In the genomic region with DNA sequence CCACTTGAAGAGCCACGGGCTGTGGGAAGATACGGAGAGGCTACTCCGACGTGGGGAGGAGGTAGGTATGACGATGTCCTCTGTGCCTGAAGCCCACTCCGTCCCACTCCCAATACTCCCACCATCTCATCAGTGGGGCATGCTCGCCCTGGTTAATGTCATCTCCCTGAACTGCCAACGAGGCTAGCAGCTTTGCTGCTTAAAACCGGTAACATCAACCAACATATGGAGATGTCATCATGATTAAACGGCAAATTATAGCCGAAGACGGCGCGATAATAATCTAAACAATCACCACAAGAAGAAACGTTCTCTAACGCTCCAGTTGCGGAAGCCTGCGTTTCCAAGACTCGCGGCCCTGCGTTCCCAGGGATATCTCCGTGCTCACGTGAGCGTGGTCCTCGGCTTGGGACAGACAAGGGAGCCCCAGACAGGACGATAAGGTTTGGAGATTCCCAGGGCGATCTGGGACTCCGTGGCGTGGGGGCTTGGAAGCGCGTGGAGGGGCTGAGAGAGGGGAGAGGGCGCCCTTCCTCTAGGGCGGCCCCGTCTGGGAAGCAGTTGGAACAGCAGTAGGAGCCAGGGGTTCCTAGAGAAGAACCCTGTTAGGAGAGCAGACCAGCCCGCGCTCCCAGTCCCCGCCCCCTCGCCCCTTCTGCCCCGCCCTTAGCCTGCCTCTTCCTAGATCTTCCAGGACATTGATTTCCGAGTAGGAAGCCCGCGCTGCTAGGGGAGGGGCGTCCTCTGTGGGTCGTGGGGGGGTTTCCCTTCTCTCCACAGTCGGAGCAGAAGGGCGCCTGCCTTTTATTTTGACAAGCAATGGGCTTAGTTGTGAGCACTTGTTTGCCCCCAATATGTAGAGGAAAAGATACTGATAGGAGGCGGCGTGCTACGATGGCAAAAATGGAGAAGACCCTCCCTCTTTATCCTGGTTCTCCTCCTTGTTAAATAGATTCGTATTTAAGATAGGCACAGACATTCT, we compare ENCODE assay signal across 1 cellular context.
TF ChIP-seq lines count a peak whose summit lies in the region.

No MANE protein-coding gene starts in this region.

TF ChIP-seq in HepG2, 621 proteins besides CTCF, POLR2A, EP300 and RAD21 (continued from another document):
- TF ChIP-seq, protein P1, sequence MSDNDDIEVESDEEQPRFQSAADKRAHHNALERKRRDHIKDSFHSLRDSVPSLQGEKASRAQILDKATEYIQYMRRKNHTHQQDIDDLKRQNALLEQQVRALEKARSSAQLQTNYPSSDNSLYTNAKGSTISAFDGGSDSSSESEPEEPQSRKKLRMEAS (IDR thresholded peaks at IDR 0.05) = 0 out of 2 replicates have a peak, but pooled peaks have one; percentile 7
- no peak for TF ChIP-seq ZNF30 (CRISPR knock-in tag; IDR thresholded peaks at IDR 0.05)
- TF ChIP-seq NBN (conservative IDR thresholded peaks at IDR 0.05) = no peak
- TF ChIP-seq, protein P2, sequence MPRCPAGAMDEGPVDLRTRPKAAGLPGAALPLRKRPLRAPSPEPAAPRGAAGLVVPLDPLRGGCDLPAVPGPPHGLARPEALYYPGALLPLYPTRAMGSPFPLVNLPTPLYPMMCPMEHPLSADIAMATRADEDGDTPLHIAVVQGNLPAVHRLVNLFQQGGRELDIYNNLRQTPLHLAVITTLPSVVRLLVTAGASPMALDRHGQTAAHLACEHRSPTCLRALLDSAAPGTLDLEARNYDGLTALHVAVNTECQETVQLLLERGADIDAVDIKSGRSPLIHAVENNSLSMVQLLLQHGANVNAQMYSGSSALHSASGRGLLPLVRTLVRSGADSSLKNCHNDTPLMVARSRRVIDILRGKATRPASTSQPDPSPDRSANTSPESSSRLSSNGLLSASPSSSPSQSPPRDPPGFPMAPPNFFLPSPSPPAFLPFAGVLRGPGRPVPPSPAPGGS (CRISPR knock-in tag; IDR thresholded peaks at IDR 0.05) = 0 out of 2 replicates have a peak, but pooled peaks have one; percentile 22
- TF ChIP-seq, protein P3, sequence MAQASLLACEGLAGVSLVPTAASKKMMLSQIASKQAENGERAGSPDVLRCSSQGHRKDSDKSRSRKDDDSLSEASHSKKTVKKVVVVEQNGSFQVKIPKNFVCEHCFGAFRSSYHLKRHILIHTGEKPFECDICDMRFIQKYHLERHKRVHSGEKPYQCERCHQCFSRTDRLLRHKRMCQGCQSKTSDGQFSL (CRISPR knock-in tag; IDR thresholded peaks at IDR 0.05) = peak; percentile 29; the same call in 1 of the 2 replicates
- 0 out of 2 replicates have a peak, but pooled peaks have one; percentile 2 for TF ChIP-seq HOXA3 (CRISPR knock-in tag; IDR thresholded peaks at IDR 0.05)
- TF ChIP-seq HNRNPL (IDR thresholded peaks at IDR 0.05; ENCODE audit: low read depth, low read length) = no peak
- TF ChIP-seq AHR (CRISPR knock-in tag; IDR thresholded peaks at IDR 0.05) = no peak
- TF ChIP-seq, protein P4, sequence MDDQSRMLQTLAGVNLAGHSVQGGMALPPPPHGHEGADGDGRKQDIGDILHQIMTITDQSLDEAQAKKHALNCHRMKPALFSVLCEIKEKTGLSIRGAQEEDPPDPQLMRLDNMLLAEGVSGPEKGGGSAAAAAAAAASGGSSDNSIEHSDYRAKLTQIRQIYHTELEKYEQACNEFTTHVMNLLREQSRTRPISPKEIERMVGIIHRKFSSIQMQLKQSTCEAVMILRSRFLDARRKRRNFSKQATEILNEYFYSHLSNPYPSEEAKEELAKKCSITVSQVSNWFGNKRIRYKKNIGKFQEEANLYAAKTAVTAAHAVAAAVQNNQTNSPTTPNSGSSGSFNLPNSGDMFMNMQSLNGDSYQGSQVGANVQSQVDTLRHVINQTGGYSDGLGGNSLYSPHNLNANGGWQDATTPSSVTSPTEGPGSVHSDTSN (CRISPR knock-in tag; IDR thresholded peaks at IDR 0.05; ENCODE audit: borderline replicate concordance) = no peak
- no peak for TF ChIP-seq ZFP36L1 (CRISPR knock-in tag; IDR thresholded peaks at IDR 0.05)
- 0 out of 2 replicates have a peak, but pooled peaks have one; percentile 30 for TF ChIP-seq NFKB2 (CRISPR knock-in tag; IDR thresholded peaks at IDR 0.05; ENCODE audit: borderline replicate concordance)
- TF ChIP-seq, protein P5, sequence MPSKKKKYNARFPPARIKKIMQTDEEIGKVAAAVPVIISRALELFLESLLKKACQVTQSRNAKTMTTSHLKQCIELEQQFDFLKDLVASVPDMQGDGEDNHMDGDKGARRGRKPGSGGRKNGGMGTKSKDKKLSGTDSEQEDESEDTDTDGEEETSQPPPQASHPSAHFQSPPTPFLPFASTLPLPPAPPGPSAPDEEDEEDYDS (CRISPR knock-in tag; IDR thresholded peaks at IDR 0.05) = no peak
- 0 out of 2 replicates have a peak, but pooled peaks have one; percentile 18 for TF ChIP-seq MYC (CRISPR knock-in tag; IDR thresholded peaks at IDR 0.05; ENCODE audit: borderline replicate concordance)
- no peak for TF ChIP-seq RXRB (CRISPR knock-in tag; IDR thresholded peaks at IDR 0.05; ENCODE audit: borderline replicate concordance)
- peak; percentile 59; the same call in 1 of the 2 replicates for TF ChIP-seq ZBTB38 (CRISPR knock-in tag; IDR thresholded peaks at IDR 0.05)
- no peak for TF ChIP-seq ZNF333 (CRISPR knock-in tag; IDR thresholded peaks at IDR 0.05; ENCODE audit: borderline replicate concordance)
- TF ChIP-seq PHF8 (CRISPR knock-in tag; IDR thresholded peaks at IDR 0.05) = 0 out of 2 replicates have a peak, but pooled peaks have one; percentile 26
